ENCODE assay signal across 1 cellular context in genomic region chr5:176536902-176537607, GRCh38.
A peak's percentile ranks its signal among the peaks of the same experiment; 100 is the strongest.
TF ChIP-seq lines count a peak whose summit lies in the region.

RNF44 (minus strand) TSS chr5:176537402; CDS start chr5:176532472, 4,930 bp downstream.

TF ChIP-seq in HepG2, 621 proteins besides CTCF, POLR2A, EP300 and RAD21 (continued from another document and continues in another):
- TF ChIP-seq LRRFIP1 (CRISPR knock-in tag; conservative IDR thresholded peaks at IDR 0.05) = no peak
- TF ChIP-seq KDM3A (CRISPR knock-in tag; IDR thresholded peaks at IDR 0.05; ENCODE audit: low read depth) = no peak
- TF ChIP-seq ATF7-NPFF (CRISPR knock-in tag; IDR thresholded peaks at IDR 0.05; ENCODE audit: low read depth) = 0 out of 2 replicates have a peak, but pooled peaks have one; percentile 19
- no peak for TF ChIP-seq CHCHD3 (CRISPR knock-in tag; IDR thresholded peaks at IDR 0.05)
- no peak for TF ChIP-seq YEATS2 (CRISPR knock-in tag; IDR thresholded peaks at IDR 0.05; ENCODE audit: borderline replicate concordance)
- no peak for TF ChIP-seq ZNF407 (CRISPR knock-in tag; IDR thresholded peaks at IDR 0.05; ENCODE audit: not compliant biosample characterization)
- no peak for TF ChIP-seq GATA4 (IDR thresholded peaks at IDR 0.05; ENCODE audit: borderline replicate concordance, low read depth)
- TF ChIP-seq GATAD2A (CRISPR knock-in tag; IDR thresholded peaks at IDR 0.05) = no peak; the same call in 1 of the 2 replicates
- no peak for TF ChIP-seq ZNF841 (CRISPR knock-in tag; IDR thresholded peaks at IDR 0.05; ENCODE audit: borderline replicate concordance)
- TF ChIP-seq ARNTL (CRISPR knock-in tag; IDR thresholded peaks at IDR 0.05) = no peak
- TF ChIP-seq MED1 (CRISPR knock-in tag; IDR thresholded peaks at IDR 0.05) = peak; percentile 39; the same call in 1 of the 2 replicates
- TF ChIP-seq USF2 (IDR thresholded peaks at IDR 0.05; ENCODE audit: low read depth, low read length) = peak; percentile 75
- peak; percentile 84; the same call in 1 of the 2 replicates for TF ChIP-seq USF2 (CRISPR knock-in tag; IDR thresholded peaks at IDR 0.05; ENCODE audit: borderline replicate concordance)
- TF ChIP-seq ZNF230 (CRISPR knock-in tag; IDR thresholded peaks at IDR 0.05) = no peak
- TF ChIP-seq LBX2 (CRISPR knock-in tag; IDR thresholded peaks at IDR 0.05; ENCODE audit: borderline replicate concordance) = no peak
- TF ChIP-seq TEF (CRISPR knock-in tag; IDR thresholded peaks at IDR 0.05) = no peak
- TF ChIP-seq FOXC1 (CRISPR knock-in tag; IDR thresholded peaks at IDR 0.05; ENCODE audit: borderline replicate concordance) = no peak
- peak; percentile 41; the same call in 1 of the 2 replicates for TF ChIP-seq ZNF574 (CRISPR knock-in tag; IDR thresholded peaks at IDR 0.05)
- no peak for TF ChIP-seq ZNF747 (CRISPR knock-in tag; IDR thresholded peaks at IDR 0.05; ENCODE audit: borderline replicate concordance)
- TF ChIP-seq ZBTB4 (CRISPR knock-in tag; IDR thresholded peaks at IDR 0.05; ENCODE audit: borderline replicate concordance) = no peak
- no peak for TF ChIP-seq ZIK1 (CRISPR knock-in tag; IDR thresholded peaks at IDR 0.05; ENCODE audit: borderline replicate concordance, low read depth)
- TF ChIP-seq ZNF331 (CRISPR knock-in tag; IDR thresholded peaks at IDR 0.05) = 0 out of 2 replicates have a peak, but pooled peaks have one; percentile 14
- no peak for TF ChIP-seq SNRNP70 (IDR thresholded peaks at IDR 0.05; ENCODE audit: low read depth, low read length)
- TF ChIP-seq ZNF256 (CRISPR knock-in tag; conservative IDR thresholded peaks at IDR 0.05) = no peak
- no peak for TF ChIP-seq AKNA (CRISPR knock-in tag; IDR thresholded peaks at IDR 0.05; ENCODE audit: borderline replicate concordance)
- no peak for TF ChIP-seq SCMH1 (CRISPR knock-in tag; IDR thresholded peaks at IDR 0.05; ENCODE audit: borderline replicate concordance)
